Comparison of ENCODE assay signal across 1 cellular context in the genomic region with DNA sequence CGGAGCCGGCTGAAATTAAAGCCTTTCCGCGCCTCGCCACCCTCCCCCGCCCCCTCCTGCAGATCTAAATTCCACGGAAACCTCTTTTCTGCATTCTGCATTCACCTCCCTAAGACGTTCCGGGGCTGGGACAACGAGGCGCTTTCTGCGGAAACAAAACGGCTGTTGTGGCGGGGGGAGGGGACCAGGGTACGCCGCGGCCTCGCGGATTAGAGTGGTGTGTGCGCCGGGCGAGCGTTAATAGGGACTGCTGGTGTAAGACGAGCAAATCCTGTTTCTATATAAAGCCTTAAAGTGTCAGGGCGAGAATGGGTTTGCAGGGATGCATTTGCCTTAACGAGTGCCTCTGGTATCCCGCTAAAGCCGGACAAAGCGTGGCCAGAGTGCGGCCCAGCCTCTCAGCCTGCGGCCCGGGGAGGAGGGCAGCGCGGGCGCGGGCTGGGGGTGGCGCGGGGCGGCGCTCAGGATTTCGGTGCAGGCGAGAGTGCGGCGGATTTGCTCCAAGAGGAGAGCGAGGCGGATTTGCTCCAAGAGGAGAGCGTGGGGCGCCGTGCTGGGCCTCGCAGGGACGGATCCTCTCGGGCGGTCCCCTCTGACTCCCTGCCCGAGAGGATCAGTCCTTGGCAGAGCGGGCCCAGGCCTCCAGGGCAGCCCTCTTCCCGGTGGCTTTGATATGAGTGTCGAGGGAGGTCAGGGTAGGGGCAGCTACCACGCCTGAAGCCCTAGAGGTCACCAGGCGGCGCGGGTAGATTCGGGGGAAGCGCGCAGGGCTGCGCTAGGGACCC.
TF ChIP-seq lines count a peak whose summit lies in the region.

No MANE protein-coding gene starts in this region.

TF ChIP-seq in HepG2, 621 proteins besides CTCF, POLR2A, EP300 and RAD21 (continued from another document and continues in another):
- TF ChIP-seq ZMYM4 (CRISPR knock-in tag; IDR thresholded peaks at IDR 0.05): peak; percentile 10; the same call in 1 of the 2 replicates
- TF ChIP-seq PHF8 (CRISPR knock-in tag; IDR thresholded peaks at IDR 0.05): peak; percentile 44
- no peak for TF ChIP-seq ZNF143 (CRISPR knock-in tag; IDR thresholded peaks at IDR 0.05)
- peak; percentile 31; the same call in 1 of the 2 replicates for TF ChIP-seq KAT8 (CRISPR knock-in tag; IDR thresholded peaks at IDR 0.05)
- TF ChIP-seq, protein P1, sequence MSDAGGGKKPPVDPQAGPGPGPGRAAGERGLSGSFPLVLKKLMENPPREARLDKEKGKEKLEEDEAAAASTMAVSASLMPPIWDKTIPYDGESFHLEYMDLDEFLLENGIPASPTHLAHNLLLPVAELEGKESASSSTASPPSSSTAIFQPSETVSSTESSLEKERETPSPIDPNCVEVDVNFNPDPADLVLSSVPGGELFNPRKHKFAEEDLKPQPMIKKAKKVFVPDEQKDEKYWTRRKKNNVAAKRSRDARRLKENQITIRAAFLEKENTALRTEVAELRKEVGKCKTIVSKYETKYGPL (CRISPR knock-in tag; IDR thresholded peaks at IDR 0.05): no peak
- TF ChIP-seq RERE (CRISPR knock-in tag; IDR thresholded peaks at IDR 0.05; ENCODE audit: low read depth): no peak
- TF ChIP-seq EED (CRISPR knock-in tag; IDR thresholded peaks at IDR 0.05): peak; percentile 75; the same call in 1 of the 2 replicates
- no peak for TF ChIP-seq HOXA9 (CRISPR knock-in tag; IDR thresholded peaks at IDR 0.05; ENCODE audit: borderline replicate concordance)
- peak; percentile 22; the same call in 1 of the 2 replicates for TF ChIP-seq ZSCAN20 (CRISPR knock-in tag; IDR thresholded peaks at IDR 0.05; ENCODE audit: borderline replicate concordance)
- TF ChIP-seq ZNF883 (CRISPR knock-in tag; IDR thresholded peaks at IDR 0.05; ENCODE audit: not compliant biosample characterization): no peak
- no peak for TF ChIP-seq ZSCAN25 (CRISPR knock-in tag; IDR thresholded peaks at IDR 0.05)
- TF ChIP-seq ZNF543 (CRISPR knock-in tag; IDR thresholded peaks at IDR 0.05): 0 out of 2 replicates have a peak, but pooled peaks have one; percentile 37
- TF ChIP-seq HNF4G (IDR thresholded peaks at IDR 0.05; ENCODE audit: borderline replicate concordance, low read depth, low read length): no peak
- 0 out of 2 replicates have a peak, but pooled peaks have one; percentile 0 for TF ChIP-seq HNF4G (CRISPR knock-in tag; IDR thresholded peaks at IDR 0.05; ENCODE audit: borderline replicate concordance, low read depth)
- peak; percentile 23 for TF ChIP-seq AGO1 (IDR thresholded peaks at IDR 0.05; ENCODE audit: low read depth, low read length, poor library complexity, severe bottlenecking)
- no peak for TF ChIP-seq ZC3H13 (CRISPR knock-in tag; IDR thresholded peaks at IDR 0.05)
- TF ChIP-seq ZNF337 (CRISPR knock-in tag; IDR thresholded peaks at IDR 0.05; ENCODE audit: borderline replicate concordance, low read depth): no peak
- TF ChIP-seq PTBP1 (IDR thresholded peaks at IDR 0.05; ENCODE audit: low read depth, low read length, poor library complexity, severe bottlenecking): peak; percentile 50
- no peak for TF ChIP-seq ZNF7 (CRISPR knock-in tag; IDR thresholded peaks at IDR 0.05)
- TF ChIP-seq HNRNPLL (IDR thresholded peaks at IDR 0.05; ENCODE audit: low read depth, low read length, poor library complexity, severe bottlenecking): peak; percentile 79
- 0 out of 2 replicates have a peak, but pooled peaks have one; percentile 28 for TF ChIP-seq ZNF274 (CRISPR knock-in tag; IDR thresholded peaks at IDR 0.05)
- TF ChIP-seq TAF1 (CRISPR knock-in tag; IDR thresholded peaks at IDR 0.05): peak; percentile 51
- no peak for TF ChIP-seq ZNF235 (CRISPR knock-in tag; IDR thresholded peaks at IDR 0.05; ENCODE audit: borderline replicate concordance)
- peak; percentile 25 for TF ChIP-seq AGO2 (optimal IDR thresholded peaks at IDR 0.05; ENCODE audit: low read depth, low read length)
- TF ChIP-seq, protein P2, sequence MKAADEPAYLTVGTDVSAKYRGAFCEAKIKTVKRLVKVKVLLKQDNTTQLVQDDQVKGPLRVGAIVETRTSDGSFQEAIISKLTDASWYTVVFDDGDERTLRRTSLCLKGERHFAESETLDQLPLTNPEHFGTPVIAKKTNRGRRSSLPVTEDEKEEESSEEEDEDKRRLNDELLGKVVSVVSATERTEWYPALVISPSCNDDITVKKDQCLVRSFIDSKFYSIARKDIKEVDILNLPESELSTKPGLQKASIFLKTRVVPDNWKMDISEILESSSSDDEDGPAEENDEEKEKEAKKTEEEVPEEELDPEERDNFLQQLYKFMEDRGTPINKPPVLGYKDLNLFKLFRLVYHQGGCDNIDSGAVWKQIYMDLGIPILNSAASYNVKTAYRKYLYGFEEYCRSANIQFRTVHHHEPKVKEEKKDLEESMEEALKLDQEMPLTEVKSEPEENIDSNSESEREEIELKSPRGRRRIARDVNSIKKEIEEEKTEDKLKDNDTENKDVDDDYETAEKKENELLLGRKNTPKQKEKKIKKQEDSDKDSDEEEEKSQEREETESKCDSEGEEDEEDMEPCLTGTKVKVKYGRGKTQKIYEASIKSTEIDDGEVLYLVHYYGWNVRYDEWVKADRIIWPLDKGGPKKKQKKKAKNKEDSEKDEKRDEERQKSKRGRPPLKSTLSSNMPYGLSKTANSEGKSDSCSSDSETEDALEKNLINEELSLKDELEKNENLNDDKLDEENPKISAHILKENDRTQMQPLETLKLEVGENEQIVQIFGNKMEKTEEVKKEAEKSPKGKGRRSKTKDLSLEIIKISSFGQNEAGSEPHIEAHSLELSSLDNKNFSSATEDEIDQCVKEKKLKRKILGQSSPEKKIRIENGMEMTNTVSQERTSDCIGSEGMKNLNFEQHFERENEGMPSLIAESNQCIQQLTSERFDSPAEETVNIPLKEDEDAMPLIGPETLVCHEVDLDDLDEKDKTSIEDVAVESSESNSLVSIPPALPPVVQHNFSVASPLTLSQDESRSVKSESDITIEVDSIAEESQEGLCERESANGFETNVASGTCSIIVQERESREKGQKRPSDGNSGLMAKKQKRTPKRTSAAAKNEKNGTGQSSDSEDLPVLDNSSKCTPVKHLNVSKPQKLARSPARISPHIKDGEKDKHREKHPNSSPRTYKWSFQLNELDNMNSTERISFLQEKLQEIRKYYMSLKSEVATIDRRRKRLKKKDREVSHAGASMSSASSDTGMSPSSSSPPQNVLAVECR (CRISPR knock-in tag; IDR thresholded peaks at IDR 0.05; ENCODE audit: borderline replicate concordance): peak; percentile 35; the same call in 1 of the 2 replicates
- no peak for TF ChIP-seq JUNB (CRISPR knock-in tag; IDR thresholded peaks at IDR 0.05; ENCODE audit: borderline replicate concordance)
- peak; percentile 70 for TF ChIP-seq ZBTB33 (CRISPR knock-in tag; IDR thresholded peaks at IDR 0.05)
- TF ChIP-seq, protein P3, sequence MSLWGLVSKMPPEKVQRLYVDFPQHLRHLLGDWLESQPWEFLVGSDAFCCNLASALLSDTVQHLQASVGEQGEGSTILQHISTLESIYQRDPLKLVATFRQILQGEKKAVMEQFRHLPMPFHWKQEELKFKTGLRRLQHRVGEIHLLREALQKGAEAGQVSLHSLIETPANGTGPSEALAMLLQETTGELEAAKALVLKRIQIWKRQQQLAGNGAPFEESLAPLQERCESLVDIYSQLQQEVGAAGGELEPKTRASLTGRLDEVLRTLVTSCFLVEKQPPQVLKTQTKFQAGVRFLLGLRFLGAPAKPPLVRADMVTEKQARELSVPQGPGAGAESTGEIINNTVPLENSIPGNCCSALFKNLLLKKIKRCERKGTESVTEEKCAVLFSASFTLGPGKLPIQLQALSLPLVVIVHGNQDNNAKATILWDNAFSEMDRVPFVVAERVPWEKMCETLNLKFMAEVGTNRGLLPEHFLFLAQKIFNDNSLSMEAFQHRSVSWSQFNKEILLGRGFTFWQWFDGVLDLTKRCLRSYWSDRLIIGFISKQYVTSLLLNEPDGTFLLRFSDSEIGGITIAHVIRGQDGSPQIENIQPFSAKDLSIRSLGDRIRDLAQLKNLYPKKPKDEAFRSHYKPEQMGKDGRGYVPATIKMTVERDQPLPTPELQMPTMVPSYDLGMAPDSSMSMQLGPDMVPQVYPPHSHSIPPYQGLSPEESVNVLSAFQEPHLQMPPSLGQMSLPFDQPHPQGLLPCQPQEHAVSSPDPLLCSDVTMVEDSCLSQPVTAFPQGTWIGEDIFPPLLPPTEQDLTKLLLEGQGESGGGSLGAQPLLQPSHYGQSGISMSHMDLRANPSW (CRISPR knock-in tag; IDR thresholded peaks at IDR 0.05; ENCODE audit: borderline replicate concordance): no peak
- no peak for TF ChIP-seq GPN1 (CRISPR knock-in tag; IDR thresholded peaks at IDR 0.05; ENCODE audit: borderline replicate concordance)
- TF ChIP-seq ZFY (CRISPR knock-in tag; IDR thresholded peaks at IDR 0.05): peak; percentile 61
- TF ChIP-seq ZNF660 (CRISPR knock-in tag; IDR thresholded peaks at IDR 0.05; ENCODE audit: borderline replicate concordance, low read depth): no peak
- TF ChIP-seq PCBP1 (IDR thresholded peaks at IDR 0.05; ENCODE audit: borderline replicate concordance, low read depth, low read length): no peak
- no peak for TF ChIP-seq SOX6 (IDR thresholded peaks at IDR 0.05)
- TF ChIP-seq SOX6 (CRISPR knock-in tag; IDR thresholded peaks at IDR 0.05): no peak
- TF ChIP-seq, protein P4, sequence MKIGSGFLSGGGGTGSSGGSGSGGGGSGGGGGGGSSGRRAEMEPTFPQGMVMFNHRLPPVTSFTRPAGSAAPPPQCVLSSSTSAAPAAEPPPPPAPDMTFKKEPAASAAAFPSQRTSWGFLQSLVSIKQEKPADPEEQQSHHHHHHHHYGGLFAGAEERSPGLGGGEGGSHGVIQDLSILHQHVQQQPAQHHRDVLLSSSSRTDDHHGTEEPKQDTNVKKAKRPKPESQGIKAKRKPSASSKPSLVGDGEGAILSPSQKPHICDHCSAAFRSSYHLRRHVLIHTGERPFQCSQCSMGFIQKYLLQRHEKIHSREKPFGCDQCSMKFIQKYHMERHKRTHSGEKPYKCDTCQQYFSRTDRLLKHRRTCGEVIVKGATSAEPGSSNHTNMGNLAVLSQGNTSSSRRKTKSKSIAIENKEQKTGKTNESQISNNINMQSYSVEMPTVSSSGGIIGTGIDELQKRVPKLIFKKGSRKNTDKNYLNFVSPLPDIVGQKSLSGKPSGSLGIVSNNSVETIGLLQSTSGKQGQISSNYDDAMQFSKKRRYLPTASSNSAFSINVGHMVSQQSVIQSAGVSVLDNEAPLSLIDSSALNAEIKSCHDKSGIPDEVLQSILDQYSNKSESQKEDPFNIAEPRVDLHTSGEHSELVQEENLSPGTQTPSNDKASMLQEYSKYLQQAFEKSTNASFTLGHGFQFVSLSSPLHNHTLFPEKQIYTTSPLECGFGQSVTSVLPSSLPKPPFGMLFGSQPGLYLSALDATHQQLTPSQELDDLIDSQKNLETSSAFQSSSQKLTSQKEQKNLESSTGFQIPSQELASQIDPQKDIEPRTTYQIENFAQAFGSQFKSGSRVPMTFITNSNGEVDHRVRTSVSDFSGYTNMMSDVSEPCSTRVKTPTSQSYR (CRISPR knock-in tag; IDR thresholded peaks at IDR 0.05; ENCODE audit: borderline replicate concordance): peak; percentile 81
